1 cellular context compared by ENCODE assay signal in the genomic region with DNA sequence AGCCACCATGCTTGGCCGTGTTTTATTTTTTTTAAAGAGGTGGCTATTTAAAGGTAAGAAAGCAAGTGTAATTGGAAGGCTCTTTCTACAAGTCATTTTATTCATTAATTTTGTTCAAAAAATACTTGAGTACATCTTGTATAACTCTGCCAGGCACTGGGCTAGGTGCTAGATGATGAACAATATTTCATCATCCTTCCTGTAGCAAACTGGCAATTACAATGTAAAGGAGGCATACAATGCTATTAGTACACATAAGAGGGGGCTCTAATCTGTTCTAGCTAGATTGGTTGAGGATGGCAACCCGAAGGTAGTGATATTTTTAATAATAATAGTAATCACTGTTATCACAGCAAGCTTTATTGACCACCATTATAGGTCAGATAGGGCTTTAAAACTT.
TF ChIP-seq lines count a peak whose summit lies in the region.

No MANE protein-coding gene starts in this region.

TF ChIP-seq in HCT116, 20 proteins besides CTCF, POLR2A, EP300 and RAD21:
- TF ChIP-seq, protein P1, sequence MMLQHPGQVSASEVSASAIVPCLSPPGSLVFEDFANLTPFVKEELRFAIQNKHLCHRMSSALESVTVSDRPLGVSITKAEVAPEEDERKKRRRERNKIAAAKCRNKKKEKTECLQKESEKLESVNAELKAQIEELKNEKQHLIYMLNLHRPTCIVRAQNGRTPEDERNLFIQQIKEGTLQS (IDR thresholded peaks at IDR 0.05), result no peak; the same call in 1 of the 2 replicates
- 0 out of 2 replicates have a peak, but pooled peaks have one; percentile 4 for TF ChIP-seq SIN3A (IDR thresholded peaks at IDR 0.05; ENCODE audit: low read depth)
